In genomic region chr5:8949908-8950307, GRCh38 we compare ENCODE assay signal across 13 cellular contexts.
DNase-seq lines count a peak whose midpoint lies in the region; ATAC-seq and TF ChIP-seq lines count a peak whose summit lies in the region.
"Had no signal": no experiment of that assay in that cellular context is flagged by ENCODE, and none has a peak within 500 bp of the region (broad histone marks: within the 10 kb centered on the region; RNA-seq: fewer than 3 reads in every experiment).

No MANE protein-coding gene starts in this region.

- H3K9ac ChIP-seq in OCI-LY3 (ENCODE audit: low read length) = no peak overlapping the region
- H3K9ac ChIP-seq in trophoblast cell (ENCODE audit: low read length) = no peak overlapping the region

- TF ChIP-seq CTCF in OCI-LY3 (IDR thresholded peaks at IDR 0.05; ENCODE audit: low read depth, low read length) = no peak
- TF ChIP-seq CTCF in heart right ventricle (IDR thresholded peaks at IDR 0.05) = no peak

- H3K4me1 ChIP-seq in OCI-LY3 (ENCODE audit: low read length) (peaks cover 17% of the 10 kb centered on the region), trophoblast cell (ENCODE audit: control insufficient read depth in 1 of 2, insufficient read depth in 2 of 2, low read length in 2 of 2) (no peaks in the 10 kb centered on the region), heart right ventricle (no peaks in the 10 kb centered on the region)
- no peaks in the 10 kb centered on the region for H3K4me1 ChIP-seq in effector memory CD4-positive, alpha-beta T cell (ENCODE audit: control insufficient read depth, insufficient read depth, low read length, poor library complexity, severe bottlenecking)

- H3K4me3 ChIP-seq in OCI-LY3 (ENCODE audit: low read length) = no peak overlapping the region
- no peak overlapping the region for H3K4me3 ChIP-seq in effector memory CD4-positive, alpha-beta T cell (ENCODE audit: insufficient read depth, low read depth, low read length, poor library complexity, severe bottlenecking)
- no peak overlapping the region for H3K4me3 ChIP-seq in trophoblast cell (ENCODE audit: low read depth, low read length)
- no peak overlapping the region for H3K4me3 ChIP-seq in heart right ventricle

- H3K18ac ChIP-seq in trophoblast cell (ENCODE audit: low read length) = no peak overlapping the region

- H4K91ac ChIP-seq in trophoblast cell (ENCODE audit: low read depth, low read length) = no peak overlapping the region

- no CpG with 5 or more reads among the region's 2 CpGs for WGBS in trophoblast cell (ENCODE audit: extremely low coverage, insufficient coverage, insufficient read length)
- WGBS in heart right ventricle, 2 donors = 70 to 80% methylated on average over 2 of the region's 2 CpGs

- no peaks in the 10 kb centered on the region for H3K36me3 ChIP-seq in OCI-LY3 (replicated peaks; ENCODE audit: low read depth, low read length)
- H3K36me3 ChIP-seq in effector memory CD4-positive, alpha-beta T cell (ENCODE audit: control insufficient read depth, insufficient read depth, low read length) = no peaks in the 10 kb centered on the region
- H3K36me3 ChIP-seq in trophoblast cell (ENCODE audit: control insufficient read depth in 1 of 2, insufficient read depth in 2 of 2, low read length in 2 of 2) = no peaks in the 10 kb centered on the region
- no peaks in the 10 kb centered on the region for H3K36me3 ChIP-seq in heart right ventricle

- H3K9me3 ChIP-seq in OCI-LY3 (ENCODE audit: insufficient read depth, low read length) (no peaks in the 10 kb centered on the region), trophoblast cell (ENCODE audit: insufficient read depth, low read depth, low read length) (no peaks in the 10 kb centered on the region), heart right ventricle (peaks cover 0 to 6% (median 0%) of the 10 kb centered on the region in 11 donors)
- H3K9me3 ChIP-seq in effector memory CD4-positive, alpha-beta T cell (ENCODE audit: control insufficient read depth, low read length) = no peaks in the 10 kb centered on the region

- H2AK5ac ChIP-seq in trophoblast cell (ENCODE audit: low read length) = no peak overlapping the region

- H3K23ac ChIP-seq in trophoblast cell (ENCODE audit: low read length) = no peak overlapping the region

- H3K14ac ChIP-seq in trophoblast cell (ENCODE audit: low read length) = no peak overlapping the region

- no peak overlapping the region for H2BK5ac ChIP-seq in trophoblast cell (ENCODE audit: low read depth, low read length, poor library complexity)

- H3K4me2 ChIP-seq in OCI-LY3 (ENCODE audit: low read length) = peak overlapping the region; percentile 39
- H3K4me2 ChIP-seq in trophoblast cell (ENCODE audit: low read length) = no peak overlapping the region

- no peak overlapping the region for H4K8ac ChIP-seq in trophoblast cell (ENCODE audit: low read depth, low read length)

- DNase-seq in DMS53 treated with DMSO at 0.1 percent for 48 hours (lab: John Stamatoyannopoulos, UW; ENCODE audit: unreplicated experiment) (no peak), trophoblast cell (no peak), heart right ventricle (no peak)
- no peak for DNase-seq in effector memory CD4-positive, alpha-beta T cell
- DNase-seq: activated CD4-positive, alpha-beta memory T cell treated with anti-CD3 and anti-CD28 coated beads, Interleukin-2, amount 10 ng/mL, durations not matched to agents 7 days and 5 days; CD4-positive, CD25-positive, alpha-beta regulatory T cell; hypothalamus; stimulated activated CD4-positive, alpha-beta T cell treated with anti-CD3 and anti-CD28 coated beads, Interleukin-12 subunit alpha, Interleukin-12 subunit beta, amount 100 ng/mL, for 4 hours; stimulated activated naive CD4-positive, alpha-beta T cell treated with Interleukin-2 at 50 U/mL for 16 hours had no signal

- no peak overlapping the region for H2BK120ac ChIP-seq in trophoblast cell (ENCODE audit: insufficient read depth, low read length, poor library complexity)

- no peak overlapping the region for H2BK12ac ChIP-seq in trophoblast cell (ENCODE audit: low read length)

- intact Hi-C loops in heart right ventricle (cut with DNase I) = no loop called here

- H2AFZ ChIP-seq in OCI-LY3 (ENCODE audit: low read depth, low read length) (no peak overlapping the region), trophoblast cell (ENCODE audit: insufficient read depth, low read length, poor library complexity) (no peak overlapping the region)

- no peak overlapping the region for H4K12ac ChIP-seq in trophoblast cell (ENCODE audit: low read depth, low read length)

- peaks cover 9% of the 10 kb centered on the region; the same call in 1 of the 2 replicates for H4K20me1 ChIP-seq in OCI-LY3 (ENCODE audit: insufficient read depth, low read length)

- peak; percentile 99 for ATAC-seq in GM18517 (IDR thresholded peaks at IDR 0.05; ENCODE audit: unreplicated experiment)
- ATAC-seq in GM21381 (IDR thresholded peaks at IDR 0.05; ENCODE audit: unreplicated experiment) = peak; percentile 80
- peak; percentile 97 for ATAC-seq in HG03039 (IDR thresholded peaks at IDR 0.05; ENCODE audit: unreplicated experiment)
- ATAC-seq in heart right ventricle = no peak

- H3K79me1 ChIP-seq in trophoblast cell (ENCODE audit: low read length) = no peaks in the 10 kb centered on the region

- H3K79me2 ChIP-seq in OCI-LY3 (ENCODE audit: low read length) = no peaks in the 10 kb centered on the region
- no peaks in the 10 kb centered on the region for H3K79me2 ChIP-seq in trophoblast cell (ENCODE audit: control insufficient read depth, insufficient read depth, low read length, poor library complexity)

- H3K4ac ChIP-seq in trophoblast cell (ENCODE audit: low read depth, low read length) = no peak overlapping the region

- H3K27ac ChIP-seq in OCI-LY3 (ENCODE audit: low read length) (no peak overlapping the region), trophoblast cell (ENCODE audit: low read depth, low read length) (no peak overlapping the region), heart right ventricle (no peak overlapping the region)
- no peak overlapping the region for H3K27ac ChIP-seq in effector memory CD4-positive, alpha-beta T cell (ENCODE audit: insufficient read depth, low read length, poor library complexity, severe bottlenecking)

- H3K27me3 ChIP-seq in OCI-LY3 (ENCODE audit: low read depth, low read length) (peaks cover 47% of the 10 kb centered on the region), trophoblast cell (ENCODE audit: insufficient read depth, low read length) (no peaks in the 10 kb centered on the region), heart right ventricle (no peaks in the 10 kb centered on the region)
- no peaks in the 10 kb centered on the region for H3K27me3 ChIP-seq in effector memory CD4-positive, alpha-beta T cell (replicated peaks; ENCODE audit: control insufficient read depth, insufficient read depth, low read length, poor library complexity, severe bottlenecking)

Comparison
In these comparisons a context has a peak if more than half of its experiments do, and no peak if none do; other contexts are left out.
1. ATAC-seq: peak in GM18517 (single experiment), GM21381 (single experiment) and HG03039 (single experiment); none in heart right ventricle (0 of 8).